In genomic region chr16:21156767-21157467, GRCh38 we compare ENCODE assay signal across 8 cellular contexts. TPM values are rescaled to one million over a fixed set of nuclear protein-coding genes. Genes with fewer than 3 reads are reported as not detected.
DNase-seq lines count a peak whose midpoint lies in the region; ATAC-seq, FAIRE-seq and TF ChIP-seq lines count a peak whose summit lies in the region.

No MANE protein-coding gene starts in this region.

- peaks cover 2% of the 10 kb centered on the region for H3K27me3 Mint-ChIP-seq in activated T-helper 1 cell treated with anti-CD3 and anti-CD28 coated beads, Interleukin-12 subunit alpha, Interleukin-12 subunit beta, Interleukin-2, Interleukin-4 antibody, amounts not matched to agents 30 ng/mL and 10 ng/mL and 1 ng/mL, durations not matched to agents 14 hours and 24 hours and 36 hours (ENCODE audit: insufficient read depth)

- H3K4me3 ChIP-seq in heart right ventricle (no peak overlapping the region), psoas muscle (no peak overlapping the region)

- DNase-seq in AG09319 (ENCODE audit: extremely low read depth, low read depth) (peak; percentile 54), GM12891 (ENCODE audit: insufficient read length, low spot score) (peak; percentile 30), NCI-H2171 (lab: John Stamatoyannopoulos, UW) (peak; percentile 18), heart right ventricle (peak in 1 of 2 donors; percentile 40), psoas muscle (no peak)
- no peak for DNase-seq in activated T-helper 1 cell treated with anti-CD3 and anti-CD28 coated beads, Interleukin-12 subunit alpha, Interleukin-12 subunit beta, Interleukin-2, Interleukin-4 antibody, amounts not matched to agents 30 ng/mL and 10 ng/mL and 1 ng/mL, durations not matched to agents 14 hours and 24 hours and 36 hours (ENCODE audit: low spot score)

- WGBS in heart right ventricle, 2 donors: 47 to 50% methylated on average over 6 of the region's 6 CpGs
- 41 to 49% (median 48%) methylated on average over 6 of the region's 6 CpGs for WGBS in psoas muscle, 3 donors

- peaks cover 0 to 43% (median 35%) of the 10 kb centered on the region in 9 donors for H3K4me1 ChIP-seq in heart right ventricle
- peaks cover 21% of the 10 kb centered on the region for H3K4me1 ChIP-seq in psoas muscle

- H3K4me3 Mint-ChIP-seq in activated T-helper 1 cell treated with anti-CD3 and anti-CD28 coated beads, Interleukin-12 subunit alpha, Interleukin-12 subunit beta, Interleukin-2, Interleukin-4 antibody, amounts not matched to agents 30 ng/mL and 10 ng/mL and 1 ng/mL, durations not matched to agents 14 hours and 24 hours and 36 hours: peak overlapping the region; percentile 92

- intact Hi-C loops in activated T-helper 1 cell treated with anti-CD3 and anti-CD28 coated beads, Interleukin-12 subunit alpha, Interleukin-12 subunit beta, Interleukin-2, Interleukin-4 antibody, amounts not matched to agents 30 ng/mL and 10 ng/mL and 1 ng/mL, durations not matched to agents 14 hours and 24 hours and 36 hours (cut with micrococcal nuclease): no loop called here
- intact Hi-C loops in heart right ventricle (cut with DNase I): loop anchor here in 6 of 10 donors (1.0 to 10.0 kb wide), 14 partner anchors 120 to 1520 kb away; partner anchors contain the start of genes CRYM (in 2 of the 6) and UQCRC2 (in 1 of the 6)
- intact Hi-C loops in psoas muscle (cut with DNase I): loop anchor here (5.0 kb wide), 2 partner anchors 120 to 140 kb away; partner anchors contain the start of gene CRYM (in 1 of the 2)

- H3K36me3 Mint-ChIP-seq in activated T-helper 1 cell treated with anti-CD3 and anti-CD28 coated beads, Interleukin-12 subunit alpha, Interleukin-12 subunit beta, Interleukin-2, Interleukin-4 antibody, amounts not matched to agents 30 ng/mL and 10 ng/mL and 1 ng/mL, durations not matched to agents 14 hours and 24 hours and 36 hours (ENCODE audit: low read depth): peaks cover 6% of the 10 kb centered on the region

- H3K9me3 Mint-ChIP-seq in activated T-helper 1 cell treated with anti-CD3 and anti-CD28 coated beads, Interleukin-12 subunit alpha, Interleukin-12 subunit beta, Interleukin-2, Interleukin-4 antibody, amounts not matched to agents 30 ng/mL and 10 ng/mL and 1 ng/mL, durations not matched to agents 14 hours and 24 hours and 36 hours: no peaks in the 10 kb centered on the region

- H3K27me3 ChIP-seq in heart right ventricle: no peaks in the 10 kb centered on the region
- no peaks in the 10 kb centered on the region for H3K27me3 ChIP-seq in psoas muscle (ENCODE audit: insufficient read depth in 3 of 3, low read length in 2 of 3)

- no peaks in the 10 kb centered on the region for H3K9me3 ChIP-seq in heart right ventricle
- no peaks in the 10 kb centered on the region for H3K9me3 ChIP-seq in psoas muscle

- H3K27ac ChIP-seq in heart right ventricle (no peak overlapping the region), psoas muscle (no peak overlapping the region)

- TF ChIP-seq POLR2A in GM12891 (IDR thresholded peaks at IDR 0.05; ENCODE audit: low read depth, low read length): no peak

- H3K36me3 ChIP-seq in heart right ventricle (peaks cover 0 to 11% (median 0%) of the 10 kb centered on the region in 9 donors), psoas muscle (ENCODE audit: insufficient read depth in 1 of 2, low read depth in 1 of 2) (no peaks in the 10 kb centered on the region)

- TF ChIP-seq CTCF in AG09319 (IDR thresholded peaks at IDR 0.05; ENCODE audit: low read depth, low read length) (peak; percentile 74), heart right ventricle (IDR thresholded peaks at IDR 0.05) (peak; percentile 28 to 74 (median 64)), psoas muscle (IDR thresholded peaks at IDR 0.05) (peak; percentile 57)

- H3K27ac Mint-ChIP-seq in activated T-helper 1 cell treated with anti-CD3 and anti-CD28 coated beads, Interleukin-12 subunit alpha, Interleukin-12 subunit beta, Interleukin-2, Interleukin-4 antibody, amounts not matched to agents 30 ng/mL and 10 ng/mL and 1 ng/mL, durations not matched to agents 14 hours and 24 hours and 36 hours: no peak overlapping the region

- peaks cover 8% of the 10 kb centered on the region for H3K4me1 Mint-ChIP-seq in activated T-helper 1 cell treated with anti-CD3 and anti-CD28 coated beads, Interleukin-12 subunit alpha, Interleukin-12 subunit beta, Interleukin-2, Interleukin-4 antibody, amounts not matched to agents 30 ng/mL and 10 ng/mL and 1 ng/mL, durations not matched to agents 14 hours and 24 hours and 36 hours (ENCODE audit: low read depth)

- peak in 6 of 8 donors; percentile 9 to 17 (median 14) for ATAC-seq in heart right ventricle
- peak in 3 of 4 donors; percentile 26 to 31 (median 29) for ATAC-seq in psoas muscle
- no peak for ATAC-seq in GM19351 (IDR thresholded peaks at IDR 0.05; ENCODE audit: unreplicated experiment)
- no peak for ATAC-seq in HG02759 (IDR thresholded peaks at IDR 0.05; ENCODE audit: unreplicated experiment)

- FAIRE-seq in GM12891 (lab: Jason Lieb, UNC): no peak

TF ChIP-seq in GM12891, 5 proteins besides CTCF, POLR2A, EP300 and RAD21:
- TF ChIP-seq POLR2AphosphoS5 (IDR thresholded peaks at IDR 0.05; ENCODE audit: low read depth, low read length): no peak
- no peak for TF ChIP-seq TAF1 (IDR thresholded peaks at IDR 0.05; ENCODE audit: low read depth, low read length)
- TF ChIP-seq PAX5 (IDR thresholded peaks at IDR 0.05; ENCODE audit: insufficient read depth, low read length, severe bottlenecking): no peak
- no peak for TF ChIP-seq SPI1 (IDR thresholded peaks at IDR 0.05; ENCODE audit: low read depth, low read length)
- no peak for TF ChIP-seq POU2F2 (IDR thresholded peaks at IDR 0.05; ENCODE audit: low read depth, low read length)

RNA-seq across cellular contexts. Expression of gene LDAF1, which starts 1.6 kb away (rescaled TPM):
- polyA plus RNA-seq in GM12891 (2012; ENCODE audit: low read depth, missing spikeins): 9.2 TPM
- 6.5 and 6.6 TPM in 2 replicates for total RNA-seq in activated T-helper 1 cell treated with anti-CD3 and anti-CD28 coated beads, Interleukin-12 subunit alpha, Interleukin-12 subunit beta, Interleukin-2, Interleukin-4 antibody, amounts not matched to agents 30 ng/mL and 10 ng/mL and 1 ng/mL, durations not matched to agents 14 hours and 24 hours and 36 hours
- total RNA-seq in heart right ventricle: 100 to 1,000 TPM; 116 to 182 (median 143) TPM
- 10 to 100 TPM; 21.0 to 21.9 TPM for polyA plus RNA-seq in heart right ventricle
- 10 to 100 TPM; 25.7 to 57.3 (median 39.4) TPM for total RNA-seq in psoas muscle
- polyA plus RNA-seq in psoas muscle: 10 to 100 TPM; 26.7 to 50.8 (median 32.2) TPM

RNA-seq across cellular contexts. Expression of gene DNAH3, which starts 6.3 kb away (rescaled TPM):
- polyA plus RNA-seq in GM12891 (2012; ENCODE audit: low read depth, missing spikeins): 0.06 TPM
- total RNA-seq in activated T-helper 1 cell treated with anti-CD3 and anti-CD28 coated beads, Interleukin-12 subunit alpha, Interleukin-12 subunit beta, Interleukin-2, Interleukin-4 antibody, amounts not matched to agents 30 ng/mL and 10 ng/mL and 1 ng/mL, durations not matched to agents 14 hours and 24 hours and 36 hours: 0.02 TPM in 1 of 2 replicates, not detected in the other
- total RNA-seq in heart right ventricle (1 to 10 TPM in 6 of 10 donors, under 1 TPM in 4; 0.39 to 3.7 (median 1.1) TPM), psoas muscle (1 to 10 TPM in 1 of 4 donors, under 1 TPM in 3; 0.12 to 2.1 (median 0.24) TPM)
- polyA plus RNA-seq in heart right ventricle (1 to 10 TPM in 1 of 2 donors, not detected in 1; 1.0 TPM), psoas muscle (under 1 TPM in 2 of 3 donors, not detected in 1; 0.01 to 0.03 TPM)

RNA-seq across cellular contexts. Expression of gene ZP2, which starts 54.5 kb away (rescaled TPM):
- polyA plus RNA-seq in GM12891 (2012; ENCODE audit: low read depth, missing spikeins): not detected
- total RNA-seq in activated T-helper 1 cell treated with anti-CD3 and anti-CD28 coated beads, Interleukin-12 subunit alpha, Interleukin-12 subunit beta, Interleukin-2, Interleukin-4 antibody, amounts not matched to agents 30 ng/mL and 10 ng/mL and 1 ng/mL, durations not matched to agents 14 hours and 24 hours and 36 hours: not detected in 2 replicates
- total RNA-seq in heart right ventricle: not detected
- polyA plus RNA-seq in heart right ventricle: not detected
- not detected for total RNA-seq in psoas muscle
- polyA plus RNA-seq in psoas muscle: not detected

Comparison
In these comparisons a context has a peak if more than half of its experiments do, and no peak if none do; other contexts are left out.
1. DNase-seq: peak in AG09319 (single experiment), GM12891 (single experiment) and NCI-H2171 (single experiment); none in activated T-helper 1 cell treated with anti-CD3 and anti-CD28 coated beads, Interleukin-12 subunit alpha, Interleukin-12 subunit beta, Interleukin-2, Interleukin-4 antibody, amounts not matched to agents 30 ng/mL and 10 ng/mL and 1 ng/mL, durations not matched to agents 14 hours and 24 hours and 36 hours (single experiment) and psoas muscle (0 of 2).
2. ATAC-seq: peak in heart right ventricle (6 of 8) and psoas muscle (3 of 4); none in GM19351 (single experiment) and HG02759 (single experiment).
3. Peak in every context shown above with its lines, with median percentiles within 50 percentile points of each other: CTCF ChIP-seq.